In the genomic region with DNA sequence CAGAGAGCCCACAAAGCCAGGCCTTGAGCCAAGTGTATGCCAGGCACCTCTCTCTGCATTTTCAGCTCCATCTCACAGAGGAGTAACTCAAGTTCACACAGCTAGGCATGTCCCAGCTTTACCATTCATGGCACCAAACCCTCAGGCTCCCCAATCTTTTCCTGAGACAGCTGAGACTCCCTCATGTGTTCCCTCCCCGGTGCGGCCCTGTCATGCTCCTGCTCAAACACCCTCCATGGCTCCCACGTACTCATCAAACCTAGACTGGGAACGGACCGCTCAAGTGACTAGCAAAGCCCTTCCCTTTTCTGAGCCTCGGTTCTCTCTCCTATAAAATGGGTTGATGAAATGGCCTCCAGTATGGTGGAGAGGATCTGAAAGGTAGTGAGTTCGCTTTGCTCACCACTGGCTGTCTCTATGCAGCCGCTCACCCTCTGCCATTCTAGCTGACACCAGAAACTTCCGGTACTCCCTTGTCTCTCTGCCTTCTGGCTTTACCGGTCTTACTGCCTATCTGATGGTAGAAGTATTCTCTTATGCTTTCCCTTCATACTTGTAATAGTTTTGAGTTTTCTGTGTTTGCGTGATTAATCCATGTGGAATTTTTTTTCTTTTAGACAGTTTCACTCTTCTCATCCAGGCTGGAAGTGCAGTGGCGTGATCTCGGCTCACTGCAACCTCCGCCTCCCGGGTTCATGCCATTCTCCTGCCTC, we compare ENCODE assay signal across 1 cellular context.
TF ChIP-seq lines count a peak whose summit lies in the region.

No MANE protein-coding gene starts in this region.

TF ChIP-seq in H1, 55 proteins besides CTCF, POLR2A, EP300 and RAD21:
- no peak for TF ChIP-seq TEAD4 (IDR thresholded peaks at IDR 0.05; ENCODE audit: low read depth, low read length)
- TF ChIP-seq HDAC2 (IDR thresholded peaks at IDR 0.05; ENCODE audit: borderline replicate concordance in 1 of 2, low read depth in 2 of 2, low read length in 2 of 2) = peak in 1 of 2 experiments; percentile 55; a peak in 1 of 4 replicates
- TF ChIP-seq KDM1A (IDR thresholded peaks at IDR 0.05; ENCODE audit: borderline replicate concordance, low read length) = peak; percentile 91
- no peak for TF ChIP-seq KDM4A (IDR thresholded peaks at IDR 0.05; ENCODE audit: low read depth, low read length, severe bottlenecking)
- TF ChIP-seq RXRA (IDR thresholded peaks at IDR 0.05; ENCODE audit: insufficient read depth, low read depth, low read length) = no peak
- TF ChIP-seq SP2 (IDR thresholded peaks at IDR 0.05; ENCODE audit: low read length) = no peak
